Comparison of ENCODE assay signal across 1 cellular context in the genomic region with DNA sequence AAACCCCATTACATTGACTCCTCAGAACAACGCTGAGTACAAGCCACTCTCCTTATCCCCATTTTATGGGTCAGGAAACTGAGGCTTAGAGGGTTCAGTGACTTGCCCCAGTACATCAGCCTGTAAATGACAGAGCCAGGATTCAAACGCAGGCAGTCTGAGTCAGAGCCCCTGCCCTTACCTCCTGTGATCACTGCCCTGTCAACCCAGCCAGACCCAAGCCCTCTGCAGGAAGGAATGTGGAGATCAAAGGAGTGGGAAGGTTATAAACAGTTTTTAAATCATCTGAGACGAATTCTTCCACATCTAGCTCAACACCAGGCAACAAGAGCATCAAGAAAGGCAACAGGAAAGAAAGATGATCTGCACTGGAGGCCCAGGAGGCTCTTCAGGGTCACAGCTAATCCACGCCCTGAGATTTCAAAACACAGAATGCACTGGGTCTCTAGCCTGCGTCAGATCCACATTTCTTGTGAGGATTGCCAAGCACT.
TF ChIP-seq lines count a peak whose summit lies in the region.

No MANE protein-coding gene starts in this region.

TF ChIP-seq in K562, 482 proteins besides CTCF, POLR2A, EP300 and RAD21 (continued from another document):
- no peak for TF ChIP-seq ZNF407 (IDR thresholded peaks at IDR 0.05; ENCODE audit: low read depth)
